Comparison of ENCODE assay signal across 8 cellular contexts in the genomic region with DNA sequence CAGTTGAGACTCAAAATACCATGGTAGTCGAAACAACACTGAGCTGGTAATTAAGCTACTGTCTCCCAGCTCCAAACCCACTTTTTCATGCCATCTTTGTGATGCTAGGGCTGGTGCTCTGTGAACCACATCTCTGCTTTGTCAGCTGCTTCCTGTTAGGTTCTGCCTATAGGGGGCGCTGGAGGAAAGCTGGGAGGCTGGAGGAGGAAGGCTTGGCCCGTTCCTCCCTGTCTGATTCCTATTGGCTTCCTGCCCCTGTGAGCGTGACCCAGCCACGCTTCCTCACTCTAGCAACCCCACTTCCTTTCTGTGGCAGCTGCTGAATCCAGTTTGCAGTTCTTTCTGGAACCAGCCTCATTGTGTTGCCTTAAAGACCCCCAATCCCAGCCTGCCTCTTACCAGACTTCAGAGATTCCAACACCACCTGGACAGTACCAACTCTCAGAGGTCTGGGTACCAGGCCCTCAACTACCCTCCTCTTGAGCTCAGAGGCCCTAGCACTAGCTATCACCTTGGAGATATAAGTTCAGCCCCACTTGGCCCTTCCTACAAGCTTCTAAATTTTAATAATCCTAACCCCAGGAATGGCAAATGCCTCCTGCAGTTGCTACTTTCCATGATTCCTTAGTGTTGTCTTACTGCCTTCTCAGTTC.
DNase-seq lines count a peak whose midpoint lies in the region; ATAC-seq and TF ChIP-seq lines count a peak whose summit lies in the region.

No MANE protein-coding gene starts in this region.

- H3K9me3 ChIP-seq in OCI-LY1 (ENCODE audit: low read length), result no peaks in the 10 kb centered on the region

- ATAC-seq in GM18502 (IDR thresholded peaks at IDR 0.05; ENCODE audit: poor library complexity, unreplicated experiment), result no peak
- ATAC-seq in GM19324 (IDR thresholded peaks at IDR 0.05; ENCODE audit: low FRiP score, unreplicated experiment), result no peak

- H3K9me2 ChIP-seq in OCI-LY1 (ENCODE audit: low read depth, low read length), result no peaks in the 10 kb centered on the region

- H3F3A ChIP-seq in OCI-LY1 (ENCODE audit: insufficient read depth, low read length), result no peaks in the 10 kb centered on the region

- H3K4me3 ChIP-seq in GM12865 (ENCODE audit: low read depth, low read length), result no peak overlapping the region
- no peak overlapping the region for H3K4me3 ChIP-seq in OCI-LY1 (ENCODE audit: low read depth, low read length, poor library complexity, severe bottlenecking)
- no peak overlapping the region for H3K4me3 ChIP-seq in epithelial cell of proximal tubule (ENCODE audit: low read depth, low read length)

- H3K9ac ChIP-seq in OCI-LY1 (ENCODE audit: low read length), result no peak overlapping the region

- no peaks in the 10 kb centered on the region for H4K20me1 ChIP-seq in OCI-LY1 (ENCODE audit: insufficient read depth, low read length)

- peak; percentile 18 for DNase-seq in 8988T
- DNase-seq in GM12865 (ENCODE audit: low read depth), result peak; percentile 50
- DNase-seq in epithelial cell of proximal tubule (ENCODE audit: low read depth), result no peak
- DNase-seq in stimulated activated CD4-positive, alpha-beta T cell treated with anti-CD3 and anti-CD28 coated beads, Interleukin-4, amount 100 ng/mL, for 48 hours (ENCODE audit: low read depth in 2 of 2), result peak; percentile 20 to 40
- no peak for DNase-seq in amniotic stem cell (lab: John Stamatoyannopoulos, UW)

- peak; percentile 49 for TF ChIP-seq CTCF in GM12865 (IDR thresholded peaks at IDR 0.05; ENCODE audit: insufficient read depth, low read depth, low read length, missing control alignments)
- peak; percentile 62 for TF ChIP-seq CTCF in OCI-LY1 (IDR thresholded peaks at IDR 0.05; ENCODE audit: low read length)
- TF ChIP-seq CTCF in epithelial cell of proximal tubule (conservative IDR thresholded peaks at IDR 0.05; ENCODE audit: low read depth, low read length), result peak; percentile 76

- no peak overlapping the region for H3K27ac ChIP-seq in OCI-LY1 (ENCODE audit: low read depth, low read length, poor library complexity, severe bottlenecking)

- H2AFZ ChIP-seq in OCI-LY1 (ENCODE audit: low read length), result no peak overlapping the region

- H3K4me2 ChIP-seq in OCI-LY1 (ENCODE audit: low read length), result no peak overlapping the region

- H3K36me3 ChIP-seq in OCI-LY1 (ENCODE audit: insufficient read depth, low read length), result no peaks in the 10 kb centered on the region

- 0 out of 2 replicates have a peak, but pooled peaks cover 4% of the 10 kb centered on the region for H3K27me3 ChIP-seq in OCI-LY1 (ENCODE audit: insufficient read depth, low read length)

- no peaks in the 10 kb centered on the region for H3K4me1 ChIP-seq in OCI-LY1 (ENCODE audit: insufficient read depth, low read length, severe bottlenecking)

- H3K79me2 ChIP-seq in OCI-LY1 (ENCODE audit: insufficient read depth, low read length), result no peaks in the 10 kb centered on the region

Comparison
In these comparisons a context has a peak if more than half of its experiments do, and no peak if none do; other contexts are left out.
1. DNase-seq: peak in 8988T (single experiment), GM12865 (single experiment) and stimulated activated CD4-positive, alpha-beta T cell treated with anti-CD3 and anti-CD28 coated beads, Interleukin-4, amount 100 ng/mL, for 48 hours (2 of 2); none in epithelial cell of proximal tubule (single experiment) and amniotic stem cell (single experiment).
2. Peak in every context shown above with its lines, with median percentiles within 50 percentile points of each other: CTCF ChIP-seq.